ENCODE assay signal across 4 cellular contexts in the genomic region with DNA sequence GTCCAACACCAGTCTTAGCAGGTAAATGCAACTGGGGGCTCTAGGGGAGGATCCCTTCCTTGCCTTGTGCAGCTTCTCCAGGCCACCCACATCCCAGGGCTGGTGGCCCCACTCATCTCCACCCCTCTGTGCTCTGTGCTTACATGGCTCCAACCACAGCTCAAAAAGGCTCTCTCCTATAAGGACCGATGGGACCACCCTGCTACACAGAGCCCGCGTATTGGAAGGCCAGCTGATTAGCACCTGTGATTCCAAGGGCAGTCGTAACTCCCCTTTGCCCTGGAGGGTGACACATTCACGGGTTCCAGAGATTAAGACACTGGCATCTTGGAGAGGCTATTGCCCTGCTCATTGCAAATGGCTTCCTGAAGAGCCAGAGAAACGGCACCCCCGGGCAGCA.
"Had no signal": no experiment of that assay in that cellular context is flagged by ENCODE, and none has a peak within 500 bp of the region (broad histone marks: within the 10 kb centered on the region; RNA-seq: fewer than 3 reads in every experiment).

No MANE protein-coding gene starts in this region.

- H3K4me1 Mint-ChIP-seq: IgD-negative memory B cell had no signal

- H3K9me3 Mint-ChIP-seq: H9, IgD-negative memory B cell had no signal

- H3K4me3 Mint-ChIP-seq: GM23338, H9, IgD-negative memory B cell had no signal

- H3K27ac Mint-ChIP-seq: GM23338, H9, IgD-negative memory B cell had no signal

- H3K4me3 ChIP-seq: GM23338 had no signal

- DNase-seq: HCEC 1CT had no signal
